20 cellular contexts compared by ENCODE assay signal in genomic region chr11:45692808-45693453, GRCh38. TPM values are rescaled to one million over a fixed set of nuclear protein-coding genes. Genes with fewer than 3 reads are reported as not detected.
DNase-seq lines count a peak whose midpoint lies in the region; ATAC-seq, FAIRE-seq and TF ChIP-seq lines count a peak whose summit lies in the region.
"Had no signal": no experiment of that assay in that cellular context is flagged by ENCODE, and none has a peak within 500 bp of the region (broad histone marks: within the 10 kb centered on the region; RNA-seq: fewer than 3 reads in every experiment).

No MANE protein-coding gene starts in this region.

- H4K20me1 ChIP-seq in K562 (replicated peaks; ENCODE audit: control insufficient read depth, insufficient read depth, low read length) = no peaks in the 10 kb centered on the region; the same call in 1 of the 2 replicates

- no peak for TF ChIP-seq EP300 in K562 (IDR thresholded peaks at IDR 0.05; ENCODE audit: low read length)

- ATAC-seq in activated naive CD8-positive, alpha-beta T cell treated with anti-CD3 and anti-CD28 coated beads, Interleukin-2, amount 50 U/mL, for 24 hours = peak; percentile 82
- ATAC-seq in K562 = no peak
- ATAC-seq in stimulated activated naive B cell treated with anti-CD40 and anti-IgM and Interleukin-4, amounts not matched to agents 10 μg/mL and 1 μg/mL and 100 μg/mL, for 72 hours (replicated peaks) = peak; percentile 84 to 90
- ATAC-seq: Panc1 had no signal

- no peaks in the 10 kb centered on the region for H3K4me1 ChIP-seq in K562 (replicated peaks in 1 of 2; ENCODE audit: control insufficient read depth in 2 of 2, insufficient read depth in 2 of 2, low read length in 2 of 2)

- H2AFZ ChIP-seq in K562 (ENCODE audit: low read depth, low read length) = no peak overlapping the region

- CTCF ChIA-PET in K562 (lab: Yijun Ruan, JAX; ENCODE audit: low intra/inter-chr PET ratio) = no interaction called here

- H3K4me1 Mint-ChIP-seq in activated naive CD8-positive, alpha-beta T cell treated with anti-CD3 and anti-CD28 coated beads, Interleukin-2, amount 50 U/mL, for 24 hours = peaks cover 10% of the 10 kb centered on the region
- H3K4me1 Mint-ChIP-seq in activated naive CD8-positive, alpha-beta T cell treated with anti-CD3 and anti-CD28 coated beads for 36 hours = no peaks in the 10 kb centered on the region
- peaks cover 10 to 15% of the 10 kb centered on the region in 2 donors for H3K4me1 Mint-ChIP-seq in stimulated activated naive B cell treated with anti-CD40 and anti-IgM and Interleukin-4, amounts not matched to agents 10 μg/mL and 1 μg/mL and 100 μg/mL, for 72 hours
- H3K4me1 Mint-ChIP-seq: CD8-positive, alpha-beta memory T cell; IgD-negative memory B cell had no signal

- no peak for FAIRE-seq in K562 (lab: Jason Lieb, UNC)

- H3K9me3 Mint-ChIP-seq in activated naive CD8-positive, alpha-beta T cell treated with anti-CD3 and anti-CD28 coated beads, Interleukin-2, amount 50 U/mL, for 24 hours = no peaks in the 10 kb centered on the region
- H3K9me3 Mint-ChIP-seq in activated naive CD8-positive, alpha-beta T cell treated with anti-CD3 and anti-CD28 coated beads for 36 hours = no peaks in the 10 kb centered on the region
- H3K9me3 Mint-ChIP-seq in stimulated activated naive B cell treated with anti-CD40 and anti-IgM and Interleukin-4, amounts not matched to agents 10 μg/mL and 1 μg/mL and 100 μg/mL, for 72 hours = no peaks in the 10 kb centered on the region
- H3K9me3 Mint-ChIP-seq: CD8-positive, alpha-beta memory T cell; IgD-negative memory B cell had no signal

- no peak overlapping the region for H3K4me2 ChIP-seq in K562 (ENCODE audit: insufficient read depth, low read length)

- H3K27me3 Mint-ChIP-seq in activated naive CD8-positive, alpha-beta T cell treated with anti-CD3 and anti-CD28 coated beads, Interleukin-2, amount 50 U/mL, for 24 hours = peaks cover 3% of the 10 kb centered on the region
- no peaks in the 10 kb centered on the region for H3K27me3 Mint-ChIP-seq in activated naive CD8-positive, alpha-beta T cell treated with anti-CD3 and anti-CD28 coated beads for 36 hours
- H3K27me3 Mint-ChIP-seq in stimulated activated naive B cell treated with anti-CD40 and anti-IgM and Interleukin-4, amounts not matched to agents 10 μg/mL and 1 μg/mL and 100 μg/mL, for 72 hours = peaks cover 12 to 19% of the 10 kb centered on the region in 2 donors

- peak overlapping the region; percentile 48 for H3K27ac Mint-ChIP-seq in activated naive CD8-positive, alpha-beta T cell treated with anti-CD3 and anti-CD28 coated beads, Interleukin-2, amount 50 U/mL, for 24 hours
- H3K27ac Mint-ChIP-seq in activated naive CD8-positive, alpha-beta T cell treated with anti-CD3 and anti-CD28 coated beads for 36 hours = no peak overlapping the region
- no peak overlapping the region for H3K27ac Mint-ChIP-seq in stimulated activated naive B cell treated with anti-CD40 and anti-IgM and Interleukin-4, amounts not matched to agents 10 μg/mL and 1 μg/mL and 100 μg/mL, for 72 hours
- H3K27ac Mint-ChIP-seq: CD8-positive, alpha-beta memory T cell; IgD-negative memory B cell had no signal

- DNase-seq in activated naive CD8-positive, alpha-beta T cell treated with anti-CD3 and anti-CD28 coated beads, Interleukin-2, amount 50 U/mL, for 24 hours = no peak
- DNase-seq in activated naive CD8-positive, alpha-beta T cell treated with anti-CD3 and anti-CD28 coated beads for 36 hours = no peak
- DNase-seq in K562 (ENCODE audit: extremely low read depth in 1 of 4, low spot score in 3 of 4) (no peak), glomerular visceral epithelial cell (ENCODE audit: extremely low spot score) (no peak), substantia nigra (lab: John Stamatoyannopoulos, UW) (no peak)
- peak; percentile 11 for DNase-seq in stimulated activated naive B cell treated with anti-CD40 and anti-IgM and Interleukin-4, amounts not matched to agents 10 μg/mL and 1 μg/mL and 100 μg/mL, for 72 hours
- DNase-seq: ACHN; C1 segment of cervical spinal cord; CD8-positive, alpha-beta memory T cell; H7; NCI-H1092; NCI-H146; NCI-H2029 treated with DMSO at 0.1 percent for 48 hours; NCI-H2171; NCI-H526; SW 1271 had no signal

- H3K27me3 ChIP-seq in K562 (ENCODE audit: control insufficient read depth in 2 of 2, insufficient read depth in 2 of 2, low read length in 2 of 2) = peaks cover 13 to 52% of the 10 kb centered on the region in 2 experiments

- TF ChIP-seq POLR2A in K562 (conservative IDR thresholded peaks at IDR 0.05) = no peak

- POLR2A ChIA-PET in K562 (lab: Yijun Ruan, JAX) = interaction anchor here (0.5 to 1.3 kb wide), 3 partner anchors 18 to 359 kb away, joined by 3 to 6 read pairs (median 3); no protein-coding TSS in a partner anchor

- no peak for TF ChIP-seq RAD21 in K562 (CRISPR knock-in tag; conservative IDR thresholded peaks at IDR 0.05 in 1 of 2, IDR thresholded peaks at IDR 0.05 in 1 of 2)

- in situ Hi-C loops in K562 (cut with MboI) = no loop called here

- H3K36me3 ChIP-seq in KOPT-K1 (ENCODE audit: insufficient read depth, low read length) (no peaks in the 10 kb centered on the region), K562 (ENCODE audit: control insufficient read depth, insufficient read depth, low read length) (no peaks in the 10 kb centered on the region)

- no peaks in the 10 kb centered on the region for H3K9me3 ChIP-seq in KOPT-K1 (ENCODE audit: insufficient read depth, low read length, poor library complexity, severe bottlenecking)
- H3K9me3 ChIP-seq in K562 (replicated peaks; ENCODE audit: control insufficient read depth, insufficient read depth, low read depth, low read length) = no peaks in the 10 kb centered on the region

- no peak overlapping the region for H3K9ac ChIP-seq in K562 (ENCODE audit: insufficient read depth in 1 of 2, low read depth in 2 of 2, low read length in 2 of 2)

- no peak for TF ChIP-seq CTCF in K562 (IDR thresholded peaks at IDR 0.05 in 2 of 3, conservative IDR thresholded peaks at IDR 0.05 in 1 of 3; ENCODE audit: insufficient read depth in 2 of 3, low read depth in 1 of 3, low read length in 3 of 3)

- no peaks in the 10 kb centered on the region for H3K36me3 Mint-ChIP-seq in activated naive CD8-positive, alpha-beta T cell treated with anti-CD3 and anti-CD28 coated beads, Interleukin-2, amount 50 U/mL, for 24 hours (ENCODE audit: low read depth)
- no peaks in the 10 kb centered on the region for H3K36me3 Mint-ChIP-seq in activated naive CD8-positive, alpha-beta T cell treated with anti-CD3 and anti-CD28 coated beads for 36 hours
- H3K36me3 Mint-ChIP-seq in stimulated activated naive B cell treated with anti-CD40 and anti-IgM and Interleukin-4, amounts not matched to agents 10 μg/mL and 1 μg/mL and 100 μg/mL, for 72 hours = peaks cover 0 to 2% of the 10 kb centered on the region in 2 donors
- H3K36me3 Mint-ChIP-seq: IgD-negative memory B cell had no signal

- H3K27ac ChIP-seq in KOPT-K1 (ENCODE audit: low read depth, low read length, poor library complexity, severe bottlenecking) (peak overlapping the region; percentile 7), K562 (ENCODE audit: extremely low read depth, low read depth, low read length) (no peak overlapping the region), substantia nigra (ENCODE audit: low read depth, low read length, poor library complexity, severe bottlenecking) (no peak overlapping the region)

- WGBS in K562 (ENCODE audit: insufficient coverage, low coverage, missing lambda C conversion rate) = 4% methylated on average over 10 of the region's 10 CpGs

- H3K4me3 ChIP-seq in K562 = no peak overlapping the region

- H3K9me1 ChIP-seq in K562 (ENCODE audit: control insufficient read depth, insufficient read depth, low read length) = no peaks in the 10 kb centered on the region

- H3K79me2 ChIP-seq in K562 (ENCODE audit: control insufficient read depth, insufficient read depth, low read length) = no peaks in the 10 kb centered on the region

- intact Hi-C loops in K562 (cut with micrococcal nuclease) = no loop called here

- H3K4me3 Mint-ChIP-seq in activated naive CD8-positive, alpha-beta T cell treated with anti-CD3 and anti-CD28 coated beads, Interleukin-2, amount 50 U/mL, for 24 hours = no peak overlapping the region
- H3K4me3 Mint-ChIP-seq in activated naive CD8-positive, alpha-beta T cell treated with anti-CD3 and anti-CD28 coated beads for 36 hours = no peak overlapping the region
- no peak overlapping the region for H3K4me3 Mint-ChIP-seq in stimulated activated naive B cell treated with anti-CD40 and anti-IgM and Interleukin-4, amounts not matched to agents 10 μg/mL and 1 μg/mL and 100 μg/mL, for 72 hours
- H3K4me3 Mint-ChIP-seq: CD8-positive, alpha-beta memory T cell; IgD-negative memory B cell had no signal

- BruUV-seq in K562 (replicated peaks; lab: Mats Ljungman, UMichigan) = no TSS peak

RNA-seq across cellular contexts. Expression of gene CHST1, which starts 27.5 kb away (rescaled TPM):
- total RNA-seq in activated naive CD8-positive, alpha-beta T cell treated with anti-CD3 and anti-CD28 coated beads for 36 hours = not detected
- not detected in 2 replicates for total RNA-seq in K562 (2011; cell fraction: chromatin; rRNA removed; ENCODE audit: low replicate concordance)
- not detected in 2 replicates for total RNA-seq in K562 (2011; cell fraction: nucleolus; rRNA removed)
- total RNA-seq in K562 (2011; cell fraction: nucleoplasm; rRNA removed) = not detected in 2 replicates
- not detected in 2 replicates for total RNA-seq in K562 (2014; rRNA removed)
- not detected in 2 replicates for total RNA-seq in K562 (2014; rRNA removed; fragmentation: Illumina TruSeq; extraction: Trizol)
- total RNA-seq in K562 (2015; rRNA removed; fragmentation: Illumina TruSeq; extraction: Trizol) = 0.18 TPM in 1 of 2 replicates, not detected in the other
- 0.18 TPM in 1 of 2 replicates, not detected in the other for total RNA-seq in K562 (2021)
- 0.04 TPM in 1 of 2 replicates, not detected in the other for polyA plus RNA-seq in K562 (2011; rRNA removed)
- not detected in 2 replicates for polyA plus RNA-seq in K562 (2011; cell fraction: cytosol; rRNA removed)
- 0.17 TPM in 1 of 2 replicates, not detected in the other for polyA plus RNA-seq in K562 (2011; cell fraction: nucleus; rRNA removed)
- 0.04 and 0.08 TPM in 2 replicates for polyA plus RNA-seq in K562 (2012)
- polyA plus RNA-seq in K562 (2014; fragmentation: Illumina TruSeq; extraction: Trizol) = not detected in 2 replicates
- polyA plus RNA-seq in K562 (2014; fragmentation: Nextera tagmentation; extraction: Ambion mirVana) = under 1 TPM; 0.14 to 0.32 TPM
- polyA plus RNA-seq in K562 (2014; rRNA removed) = 0.08 TPM in 1 of 2 replicates, not detected in the other
- not detected in 2 replicates for polyA minus RNA-seq in K562 (2011; rRNA and poly(A)+ RNA removed)
- polyA minus RNA-seq in K562 (2011; cell fraction: cytosol; rRNA and poly(A)+ RNA removed) = not detected in 2 replicates
- not detected in 2 replicates for polyA minus RNA-seq in K562 (2011; cell fraction: nucleus; rRNA and poly(A)+ RNA removed)
- total RNA-seq: SK-MEL-5 had no signal
- polyA plus RNA-seq: CD8-positive, alpha-beta memory T cell; IgD-negative memory B cell had no signal
